6 cellular contexts compared by ENCODE assay signal in genomic region chr10:30376586-30376985, GRCh38. TPM values are rescaled to one million over a fixed set of nuclear protein-coding genes. Genes with fewer than 3 reads are reported as not detected.
DNase-seq lines count a peak whose midpoint lies in the region; FAIRE-seq and TF ChIP-seq lines count a peak whose summit lies in the region.
"Not testable (repeated sequence)": the region's sequence is repeated elsewhere in the genome, so short reads cannot be mapped to it uniquely, and the experiment has no call there.

No MANE protein-coding gene starts in this region.

- H4K20me1 ChIP-seq in SK-N-SH (ENCODE audit: insufficient read depth): not testable (repeated sequence)

- H3K9ac ChIP-seq in SK-N-SH; adipocyte (ENCODE audit: low read length); rectal smooth muscle tissue (ENCODE audit: low read length): not testable (repeated sequence)

- peak; percentile 94 for FAIRE-seq in endometrium (lab: Jason Lieb, UNC)

- H2AFZ ChIP-seq in SK-N-SH (ENCODE audit: low read depth): not testable (repeated sequence)

- not testable (repeated sequence) for H3K27me3 ChIP-seq in SK-N-SH (ENCODE audit: insufficient read depth); adipocyte (replicated peaks; ENCODE audit: control insufficient read depth, insufficient read depth, low read length); rectal smooth muscle tissue (ENCODE audit: control insufficient read depth, insufficient read depth, low read length)

- not testable (repeated sequence) for H3K36me3 ChIP-seq in SK-N-SH (replicated peaks in 1 of 2; ENCODE audit: control insufficient read depth in 1 of 2, insufficient read depth in 2 of 2, low read length in 1 of 2); adipocyte (ENCODE audit: control insufficient read depth, insufficient read depth, low read length, severe bottlenecking); rectal smooth muscle tissue (ENCODE audit: control insufficient read depth, insufficient read depth, low read length)

- CTCF ChIA-PET in SK-N-SH (lab: Yijun Ruan, JAX): interaction anchor here (0.8 to 4.0 kb wide), 3 partner anchors 8 to 21 kb away, joined by 4 to 19 read pairs (median 6); no protein-coding TSS in a partner anchor

- TF ChIP-seq EP300 in SK-N-SH (IDR thresholded peaks at IDR 0.05; ENCODE audit: borderline replicate concordance in 1 of 2, low read depth in 1 of 2, low read length in 1 of 2): not testable (repeated sequence)

- DNase-seq in SK-N-SH: not testable (repeated sequence)
- peak; percentile 75 for DNase-seq in adipocyte (ENCODE audit: low read depth)
- peak; percentile 32 for DNase-seq in dedifferentiated amniotic fluid mesenchymal stem cell (ENCODE audit: extremely low spot score)
- DNase-seq in fibroblast of peridontal ligament (ENCODE audit: extremely low read depth): peak; percentile 37

- H3K79me2 ChIP-seq in SK-N-SH (ENCODE audit: insufficient read depth): not testable (repeated sequence)

- H3K4me2 ChIP-seq in SK-N-SH: not testable (repeated sequence)

- H3K4me3 ChIP-seq in SK-N-SH (ENCODE audit: low read depth in 2 of 2, low read length in 1 of 2); adipocyte (ENCODE audit: low read length); rectal smooth muscle tissue (ENCODE audit: low read length): not testable (repeated sequence)

- H3K9me2 ChIP-seq in SK-N-SH: not testable (repeated sequence)

- TF ChIP-seq RAD21 in SK-N-SH (IDR thresholded peaks at IDR 0.05; ENCODE audit: low read length): not testable (repeated sequence)

- H3F3A ChIP-seq in SK-N-SH (replicated peaks; ENCODE audit: insufficient read depth): not testable (repeated sequence)

- TF ChIP-seq CTCF in SK-N-SH (IDR thresholded peaks at IDR 0.05): not testable (repeated sequence)

- not testable (repeated sequence) for H3K4me1 ChIP-seq in SK-N-SH (ENCODE audit: control insufficient read depth in 1 of 2, insufficient read depth in 2 of 2, low read depth in 1 of 2, low read length in 1 of 2); adipocyte (ENCODE audit: control insufficient read depth, insufficient read depth, low read length); rectal smooth muscle tissue (ENCODE audit: control insufficient read depth, insufficient read depth, low read length)

- H3K27ac ChIP-seq in SK-N-SH (ENCODE audit: low read depth in 2 of 2, low read length in 1 of 2) (peak overlapping the region in 1 of 2 experiments; percentile 12; a peak in 1 of 4 replicates), rectal smooth muscle tissue (ENCODE audit: low read depth, low read length) (peak overlapping the region; percentile 22)

- POLR2A ChIA-PET in SK-N-SH (lab: Yijun Ruan, JAX): not testable (repeated sequence)

- not testable (repeated sequence) for H3K9me3 ChIP-seq in SK-N-SH; adipocyte (ENCODE audit: control insufficient read depth, low read length)

TF ChIP-seq in SK-N-SH, 30 proteins besides CTCF, POLR2A, EP300 and RAD21:
- TF ChIP-seq POLR2AphosphoS5 (IDR thresholded peaks at IDR 0.05; ENCODE audit: low read depth, low read length) (0 out of 2 replicates have a peak, but pooled peaks have one; percentile 32), TCF12 (IDR thresholded peaks at IDR 0.05) (peak; percentile 76)

RNA-seq across cellular contexts. Expression of gene MTPAP, which starts 27.5 kb away (rescaled TPM):
- polyA plus RNA-seq in SK-N-SH (2012; rRNA removed): 4.5 and 5.2 TPM in 2 replicates
- 5.5 and 6.2 TPM in 2 replicates for polyA plus RNA-seq in SK-N-SH (2012; cell fraction: cytosol; rRNA removed)
- polyA plus RNA-seq in SK-N-SH (2012; cell fraction: nucleus; rRNA removed): 4.6 and 9.0 TPM in 2 replicates

RNA-seq across cellular contexts. Expression of gene MAP3K8, which starts 57.4 kb away (rescaled TPM):
- polyA plus RNA-seq in SK-N-SH (2012; rRNA removed): 3.7 and 6.0 TPM in 2 replicates
- polyA plus RNA-seq in SK-N-SH (2012; cell fraction: cytosol; rRNA removed): 3.9 and 4.4 TPM in 2 replicates
- 10.2 and 18.1 TPM in 2 replicates for polyA plus RNA-seq in SK-N-SH (2012; cell fraction: nucleus; rRNA removed)
